9 cellular contexts compared by ENCODE assay signal in genomic region chr2:28447943-28448737, GRCh38. TPM values are rescaled to one million over a fixed set of nuclear protein-coding genes. Genes with fewer than 3 reads are reported as not detected.
DNase-seq lines count a peak whose midpoint lies in the region; ATAC-seq and TF ChIP-seq lines count a peak whose summit lies in the region.
"Had no signal": no experiment of that assay in that cellular context is flagged by ENCODE, and none has a peak within 500 bp of the region (broad histone marks: within the 10 kb centered on the region; RNA-seq: fewer than 3 reads in every experiment).

No MANE protein-coding gene starts in this region.

- peak overlapping the region; percentile 40 for H3K4me2 ChIP-seq in PC-9

- H3F3A ChIP-seq in PC-9 (ENCODE audit: insufficient read depth, low read depth), result peaks cover 56% of the 10 kb centered on the region

- CTCF ChIA-PET in PC-9 (lab: Charles Lee), result no interaction called here

- BruUV-seq in PC-9 (replicated peaks; lab: Mats Ljungman, UMichigan), result no TSS peak

- peak overlapping the region; percentile 68 for H3K27ac Mint-ChIP-seq in osteocyte (ENCODE audit: unreplicated experiment)

- DNase-seq in GM04503 (ENCODE audit: low read depth) (peak; percentile 81), PC-9 (peak in 1 of 2 experiments; percentile 87), epithelial cell of prostate (ENCODE audit: low read depth, low spot score) (no peak), osteocyte (ENCODE audit: extremely low spot score, unreplicated experiment) (no peak), anterior cingulate cortex (lab: John Stamatoyannopoulos, UW) (no peak), HT-29 (ENCODE audit: low spot score) (no peak)
- no peak for DNase-seq in activated CD4-positive, CD25-positive, alpha-beta regulatory T cell treated with anti-CD3 and anti-CD28 coated beads, Interleukin-2, amount 50 U/mL, for 72 hours
- DNase-seq: NCI-H82 had no signal

- H3K79me2 ChIP-seq in PC-9 (ENCODE audit: low read depth), result no peaks in the 10 kb centered on the region

- no peak overlapping the region for H3K4me3 Mint-ChIP-seq in osteocyte (ENCODE audit: unreplicated experiment)

- no peaks in the 10 kb centered on the region for H3K36me3 ChIP-seq in PC-9 (ENCODE audit: low read depth)

- peak overlapping the region; percentile 65 for H3K27ac ChIP-seq in PC-9
- peak overlapping the region; percentile 80 for H3K27ac ChIP-seq in epithelial cell of prostate

- TF ChIP-seq CTCF in PC-9 (conservative IDR thresholded peaks at IDR 0.05), result no peak
- TF ChIP-seq CTCF in osteocyte (IDR thresholded peaks at IDR 0.05), result no peak

- POLR2A ChIA-PET in PC-9 (lab: Charles Lee; ENCODE audit: unreplicated experiment), result no interaction called here

- no peaks in the 10 kb centered on the region for H3K9me3 Mint-ChIP-seq in osteocyte (ENCODE audit: unreplicated experiment)

- no peaks in the 10 kb centered on the region for H3K27me3 ChIP-seq in PC-9 (ENCODE audit: insufficient read depth, low read depth)

- intact Hi-C loops in PC-9 (cut with micrococcal nuclease; ENCODE audit: unreplicated experiment), result loop anchor here (2.0 kb wide), 1 partner anchor 649 kb away; no protein-coding TSS in a partner anchor

- ATAC-seq in GM19397 (IDR thresholded peaks at IDR 0.05; ENCODE audit: unreplicated experiment), result no peak

- no peak overlapping the region for H3K4me3 ChIP-seq in PC-9

- peaks cover 71% of the 10 kb centered on the region for H3K4me1 ChIP-seq in PC-9 (replicated peaks; ENCODE audit: insufficient read depth)

- H3K9me3 ChIP-seq in PC-9 (ENCODE audit: insufficient read depth, low read depth), result no peaks in the 10 kb centered on the region

- no peaks in the 10 kb centered on the region for H3K36me3 Mint-ChIP-seq in osteocyte (ENCODE audit: unreplicated experiment)

- H2AFZ ChIP-seq in PC-9, result no peak overlapping the region

- peaks cover 29% of the 10 kb centered on the region for H3K4me1 Mint-ChIP-seq in osteocyte (ENCODE audit: unreplicated experiment)

- H3K27me3 Mint-ChIP-seq in osteocyte (ENCODE audit: unreplicated experiment), result no peaks in the 10 kb centered on the region

- H3K9me2 ChIP-seq in PC-9 (ENCODE audit: insufficient read depth), result no peaks in the 10 kb centered on the region

- no peaks in the 10 kb centered on the region for H4K20me1 ChIP-seq in PC-9 (ENCODE audit: insufficient read depth)

RNA-seq across cellular contexts. Expression of gene PLB1, which starts 47.7 kb away (rescaled TPM):
- total RNA-seq in PC-9 (2021) (1.7 and 2.7 TPM in 2 replicates), osteocyte (0.60 and 0.64 TPM in 2 replicates)
- 0.26 TPM in 1 of 2 replicates, not detected in the other for total RNA-seq in HT-29 (2014; rRNA removed; shearing (Covaris generic))

RNA-seq across cellular contexts. Expression of gene FOSL2, which starts 55.5 kb away (rescaled TPM):
- total RNA-seq in PC-9 (2021) (46.0 and 60.0 TPM in 2 replicates), osteocyte (82.6 and 83.2 TPM in 2 replicates)
- total RNA-seq in HT-29 (2014; rRNA removed; shearing (Covaris generic)), result 51.5 and 61.8 TPM in 2 replicates
